Comparison of ENCODE assay signal across 6 cellular contexts in genomic region chr11:57476223-57476882, GRCh38. TPM values are rescaled to one million over a fixed set of nuclear protein-coding genes. Genes with fewer than 3 reads are reported as not detected.
DNase-seq lines count a peak whose midpoint lies in the region; ATAC-seq, FAIRE-seq and TF ChIP-seq lines count a peak whose summit lies in the region.

No MANE protein-coding gene starts in this region.

- peak in 3 of 5 donors; percentile 12 to 34 (median 24) for DNase-seq in CD8-positive, alpha-beta memory T cell
- DNase-seq in activated T-cell treated with anti-CD3 and anti-CD28 coated beads, Interleukin-2, amount 50 U/mL, for 48 hours, result peak; percentile 40 to 65
- no peak for DNase-seq in HepG2 (ENCODE audit: low spot score)
- DNase-seq in mesenteric fat pad (ENCODE audit: low spot score), result no peak
- no peak for DNase-seq in ureter (ENCODE audit: low spot score)

- no peaks in the 10 kb centered on the region for H3K36me3 ChIP-seq in CD8-positive, alpha-beta memory T cell (ENCODE audit: insufficient read depth, low read length)
- no peaks in the 10 kb centered on the region for H3K36me3 ChIP-seq in HepG2 (replicated peaks in 1 of 2; ENCODE audit: control insufficient read depth in 1 of 2, insufficient read depth in 2 of 2, low read length in 2 of 2)

- POLR2A ChIA-PET in CD8-positive, alpha-beta memory T cell (lab: Charles Lee), result interaction anchor here (1.1 to 1.4 kb wide), 2 partner anchors 16 to 18 kb away, joined by 3 read pairs; partner anchors contain the start of gene RTN4RL2
- POLR2A ChIA-PET in HepG2 (lab: Yijun Ruan, JAX), result interaction anchor here (1.0 to 1.3 kb wide), 2 partner anchors 16 to 39 kb away, joined by 3 read pairs; partner anchors contain the start of genes RTN4RL2 and SLC43A1

- peak overlapping the region in 1 of 8 donors; percentile 92 for H3K27ac Mint-ChIP-seq in CD8-positive, alpha-beta memory T cell

- no peak overlapping the region for H2AFZ ChIP-seq in HepG2 (ENCODE audit: low read length)

- no peak for TF ChIP-seq EP300 in HepG2 (IDR thresholded peaks at IDR 0.05; ENCODE audit: low read depth in 2 of 2, low read length in 2 of 2)
- TF ChIP-seq EP300 in HepG2 (CRISPR knock-in tag; IDR thresholded peaks at IDR 0.05; ENCODE audit: borderline replicate concordance), result no peak

- peaks cover 27 to 51% (median 28%) of the 10 kb centered on the region in 3 donors for H3K4me1 Mint-ChIP-seq in CD8-positive, alpha-beta memory T cell

- no peak for TF ChIP-seq CTCF in HepG2 (CRISPR knock-in tag; IDR thresholded peaks at IDR 0.05)

- TF ChIP-seq POLR2A in HepG2 (IDR thresholded peaks at IDR 0.05; ENCODE audit: insufficient read depth in 1 of 2, low read depth in 2 of 2, low read length in 2 of 2), result no peak

- peak overlapping the region; percentile 47 for H3K4me3 ChIP-seq in CD8-positive, alpha-beta memory T cell (ENCODE audit: low read length)
- no peak overlapping the region for H3K4me3 ChIP-seq in HepG2 (replicated peaks in 1 of 3; ENCODE audit: insufficient read depth in 1 of 3, low read depth in 2 of 3, low read length in 3 of 3)

- peak overlapping the region; percentile 80 to 91 (median 82) for H3K4me3 Mint-ChIP-seq in CD8-positive, alpha-beta memory T cell

- no peak overlapping the region for H3K4me2 ChIP-seq in HepG2 (ENCODE audit: low read depth, low read length)

- no peak for TF ChIP-seq RAD21 in HepG2 (CRISPR knock-in tag; IDR thresholded peaks at IDR 0.05)

- H3K9ac ChIP-seq in HepG2 (ENCODE audit: insufficient read depth, low read depth, low read length), result no peak overlapping the region

- CTCF ChIA-PET in CD8-positive, alpha-beta memory T cell (lab: Charles Lee), result interaction anchor here (0.6 to 9.4 kb wide), 8 partner anchors 9 to 218 kb away, joined by 3 to 151 read pairs (median 3); partner anchors contain the start of genes RTN4RL2 and UBE2L6
- CTCF ChIA-PET in HepG2 (lab: Yijun Ruan, JAX; ENCODE audit: low intra/inter-chr PET ratio, low total read pairs), result no interaction called here

- no peak for FAIRE-seq in HepG2 (lab: Jason Lieb, UNC)

- WGBS in HepG2 (ENCODE audit: low lambda C conversion rate), result 98% methylated on average over 54 of the region's 82 CpGs

- ATAC-seq in HG02763 (IDR thresholded peaks at IDR 0.05; ENCODE audit: unreplicated experiment) (peak; percentile 27), HepG2 (no peak)

- H3K79me2 ChIP-seq in HepG2 (ENCODE audit: insufficient read depth, low read length), result no peaks in the 10 kb centered on the region

- intact Hi-C loops in HepG2 (cut with micrococcal nuclease; ENCODE audit: unreplicated experiment), result no loop called here

- no peaks in the 10 kb centered on the region for H3K9me3 Mint-ChIP-seq in CD8-positive, alpha-beta memory T cell

- H3K27me3 ChIP-seq in CD8-positive, alpha-beta memory T cell (ENCODE audit: insufficient read depth, low read length, poor library complexity, severe bottlenecking), result peaks cover 5% of the 10 kb centered on the region
- no peaks in the 10 kb centered on the region for H3K27me3 ChIP-seq in HepG2 (ENCODE audit: control insufficient read depth in 1 of 2, insufficient read depth in 2 of 2, low read length in 2 of 2)

- no peak overlapping the region for H3K27ac ChIP-seq in CD8-positive, alpha-beta memory T cell (ENCODE audit: low read depth, low read length)
- no peak overlapping the region for H3K27ac ChIP-seq in HepG2 (ENCODE audit: extremely low read length, insufficient read depth, low read length)

- no peaks in the 10 kb centered on the region for H3K36me3 Mint-ChIP-seq in CD8-positive, alpha-beta memory T cell

- peaks cover 3 to 7% of the 10 kb centered on the region in 2 donors for H3K27me3 Mint-ChIP-seq in CD8-positive, alpha-beta memory T cell

- H3K9me3 ChIP-seq in CD8-positive, alpha-beta memory T cell (ENCODE audit: low read length), result no peaks in the 10 kb centered on the region
- no peaks in the 10 kb centered on the region for H3K9me3 ChIP-seq in HepG2 (ENCODE audit: low read length)

- in situ Hi-C loops in HepG2 (cut with HindIII; ENCODE audit: extremely low pct_ligation_motif_present, low pct_unique_long_range_greater_than_20kb), result no loop called here

- BruUV-seq in HepG2 (replicated peaks; lab: Mats Ljungman, UMichigan), result no TSS peak

- H3K4me1 ChIP-seq in CD8-positive, alpha-beta memory T cell (ENCODE audit: insufficient read depth, low read length), result peaks cover 27% of the 10 kb centered on the region
- peaks cover 53% of the 10 kb centered on the region for H3K4me1 ChIP-seq in HepG2 (ENCODE audit: insufficient read depth, low read length)

- no peaks in the 10 kb centered on the region for H4K20me1 ChIP-seq in HepG2 (ENCODE audit: insufficient read depth, low read length)

RNA-seq across cellular contexts. Expression of gene RTN4RL2, which starts 16.0 kb away (rescaled TPM):
- total RNA-seq in CD8-positive, alpha-beta memory T cell, result under 1 TPM; 0.24 to 0.27 TPM
- 0.28 TPM for polyA plus RNA-seq in CD8-positive, alpha-beta memory T cell
- 0.45 and 1.3 TPM in 2 replicates for total RNA-seq in HepG2 (2016; rRNA removed; fragmentation: Illumina TruSeq; extraction: Trizol)
- total RNA-seq in HepG2 (2016; cell fraction: cytosol; rRNA removed; fragmentation: Illumina TruSeq; extraction: Trizol; ENCODE audit: low read depth), result 0.71 and 0.79 TPM in 2 replicates
- total RNA-seq in HepG2 (2016; cell fraction: insoluble cytoplasmic fraction; rRNA removed; fragmentation: Illumina TruSeq; extraction: Trizol), result 0.42 and 0.91 TPM in 2 replicates
- total RNA-seq in HepG2 (2016; cell fraction: membrane; rRNA removed; fragmentation: Illumina TruSeq; extraction: Trizol), result 1.1 and 1.2 TPM in 2 replicates
- 1.8 and 2.1 TPM in 2 replicates for total RNA-seq in HepG2 (2016; cell fraction: nucleus; rRNA removed; fragmentation: Illumina TruSeq; extraction: Trizol)
- 4.3 and 8.4 TPM in 2 replicates for polyA plus RNA-seq in HepG2 (2011; rRNA removed)
- polyA plus RNA-seq in HepG2 (2011; cell fraction: cytosol; rRNA removed), result 3.6 and 3.9 TPM in 2 replicates
- 10.4 and 14.9 TPM in 2 replicates for polyA plus RNA-seq in HepG2 (2011; cell fraction: nucleus; rRNA removed)
- polyA plus RNA-seq in HepG2 (2012), result 14.7 and 15.9 TPM in 2 replicates
- polyA plus RNA-seq in HepG2 (2016; cell fraction: cytosol; fragmentation: Illumina TruSeq; extraction: Trizol; ENCODE audit: low read depth), result 1.8 and 2.1 TPM in 2 replicates
- polyA plus RNA-seq in HepG2 (2016; cell fraction: insoluble cytoplasmic fraction; fragmentation: Illumina TruSeq; extraction: Trizol; ENCODE audit: low read depth), result 1.9 and 2.5 TPM in 2 replicates
- 2.8 and 3.5 TPM in 2 replicates for polyA plus RNA-seq in HepG2 (2016; cell fraction: membrane; fragmentation: Illumina TruSeq; extraction: Trizol; ENCODE audit: low read depth)
- polyA plus RNA-seq in HepG2 (2016; cell fraction: nucleus; fragmentation: Illumina TruSeq; extraction: Trizol; ENCODE audit: insufficient read depth, low read depth), result 5.0 and 7.0 TPM in 2 replicates
- 0.72 and 4.8 TPM in 2 replicates for polyA minus RNA-seq in HepG2 (2011; rRNA and poly(A)+ RNA removed; ENCODE audit: low replicate concordance)
- polyA minus RNA-seq in HepG2 (2011; cell fraction: cytosol; rRNA and poly(A)+ RNA removed), result 4.1 and 11.0 TPM in 2 replicates
- polyA minus RNA-seq in HepG2 (2011; cell fraction: nucleus; rRNA and poly(A)+ RNA removed), result 2.3 and 3.7 TPM in 2 replicates
- 2.8 TPM for total RNA-seq in mesenteric fat pad
- 1.5 TPM for total RNA-seq in ureter

RNA-seq across cellular contexts. Expression of gene SLC43A1, which starts 39.1 kb away (rescaled TPM):
- total RNA-seq in CD8-positive, alpha-beta memory T cell, result 10 to 100 TPM; 24.2 to 25.3 TPM
- 23.5 TPM for polyA plus RNA-seq in CD8-positive, alpha-beta memory T cell
- total RNA-seq in HepG2 (2016; rRNA removed; fragmentation: Illumina TruSeq; extraction: Trizol), result 40.0 and 72.3 TPM in 2 replicates
- total RNA-seq in HepG2 (2016; cell fraction: cytosol; rRNA removed; fragmentation: Illumina TruSeq; extraction: Trizol; ENCODE audit: low read depth), result 44.5 and 47.1 TPM in 2 replicates
- total RNA-seq in HepG2 (2016; cell fraction: insoluble cytoplasmic fraction; rRNA removed; fragmentation: Illumina TruSeq; extraction: Trizol), result 32.3 and 72.1 TPM in 2 replicates
- 63.3 and 69.6 TPM in 2 replicates for total RNA-seq in HepG2 (2016; cell fraction: membrane; rRNA removed; fragmentation: Illumina TruSeq; extraction: Trizol)
- 64.1 and 81.7 TPM in 2 replicates for total RNA-seq in HepG2 (2016; cell fraction: nucleus; rRNA removed; fragmentation: Illumina TruSeq; extraction: Trizol)
- polyA plus RNA-seq in HepG2 (2011; rRNA removed), result 87.6 and 124 TPM in 2 replicates
- polyA plus RNA-seq in HepG2 (2011; cell fraction: cytosol; rRNA removed), result 96.8 and 105 TPM in 2 replicates
- polyA plus RNA-seq in HepG2 (2011; cell fraction: nucleus; rRNA removed), result 190 and 210 TPM in 2 replicates
- polyA plus RNA-seq in HepG2 (2012), result 61.9 and 91.6 TPM in 2 replicates
- 41.6 and 44.0 TPM in 2 replicates for polyA plus RNA-seq in HepG2 (2016; cell fraction: cytosol; fragmentation: Illumina TruSeq; extraction: Trizol; ENCODE audit: low read depth)
- polyA plus RNA-seq in HepG2 (2016; cell fraction: insoluble cytoplasmic fraction; fragmentation: Illumina TruSeq; extraction: Trizol; ENCODE audit: low read depth), result 33.2 and 41.2 TPM in 2 replicates
- 58.0 and 63.5 TPM in 2 replicates for polyA plus RNA-seq in HepG2 (2016; cell fraction: membrane; fragmentation: Illumina TruSeq; extraction: Trizol; ENCODE audit: low read depth)
- polyA plus RNA-seq in HepG2 (2016; cell fraction: nucleus; fragmentation: Illumina TruSeq; extraction: Trizol; ENCODE audit: insufficient read depth, low read depth), result 111 TPM in 2 replicates
- polyA minus RNA-seq in HepG2 (2011; rRNA and poly(A)+ RNA removed; ENCODE audit: low replicate concordance), result 1.5 and 247 TPM in 2 replicates
- 58.2 and 68.6 TPM in 2 replicates for polyA minus RNA-seq in HepG2 (2011; cell fraction: cytosol; rRNA and poly(A)+ RNA removed)
- polyA minus RNA-seq in HepG2 (2011; cell fraction: nucleus; rRNA and poly(A)+ RNA removed), result 75.4 and 86.5 TPM in 2 replicates
- total RNA-seq in mesenteric fat pad, result 8.4 TPM
- total RNA-seq in ureter, result 10.4 TPM

RNA-seq across cellular contexts. Expression of gene SLC43A3, which starts 49.4 kb away (rescaled TPM):
- total RNA-seq in CD8-positive, alpha-beta memory T cell, result 100 to 1,000 TPM; 434 to 447 TPM
- 32.6 TPM for polyA plus RNA-seq in CD8-positive, alpha-beta memory T cell
- not detected in 2 replicates for total RNA-seq in HepG2 (2016; rRNA removed; fragmentation: Illumina TruSeq; extraction: Trizol)
- total RNA-seq in HepG2 (2016; cell fraction: cytosol; rRNA removed; fragmentation: Illumina TruSeq; extraction: Trizol; ENCODE audit: low read depth), result not detected in 2 replicates
- total RNA-seq in HepG2 (2016; cell fraction: insoluble cytoplasmic fraction; rRNA removed; fragmentation: Illumina TruSeq; extraction: Trizol), result not detected in 2 replicates
- total RNA-seq in HepG2 (2016; cell fraction: membrane; rRNA removed; fragmentation: Illumina TruSeq; extraction: Trizol), result not detected in 2 replicates
- total RNA-seq in HepG2 (2016; cell fraction: nucleus; rRNA removed; fragmentation: Illumina TruSeq; extraction: Trizol), result 0.31 TPM in 1 of 2 replicates, not detected in the other
- 2.6 and 4.2 TPM in 2 replicates for polyA plus RNA-seq in HepG2 (2011; rRNA removed)
- polyA plus RNA-seq in HepG2 (2011; cell fraction: cytosol; rRNA removed), result 1.4 and 3.7 TPM in 2 replicates
- polyA plus RNA-seq in HepG2 (2011; cell fraction: nucleus; rRNA removed), result 3.4 and 4.2 TPM in 2 replicates
- 1.4 and 2.2 TPM in 2 replicates for polyA plus RNA-seq in HepG2 (2012)
- polyA plus RNA-seq in HepG2 (2016; cell fraction: cytosol; fragmentation: Illumina TruSeq; extraction: Trizol; ENCODE audit: low read depth), result not detected in 2 replicates
- polyA plus RNA-seq in HepG2 (2016; cell fraction: insoluble cytoplasmic fraction; fragmentation: Illumina TruSeq; extraction: Trizol; ENCODE audit: low read depth), result not detected in 2 replicates
- polyA plus RNA-seq in HepG2 (2016; cell fraction: membrane; fragmentation: Illumina TruSeq; extraction: Trizol; ENCODE audit: low read depth), result not detected in 2 replicates
- polyA plus RNA-seq in HepG2 (2016; cell fraction: nucleus; fragmentation: Illumina TruSeq; extraction: Trizol; ENCODE audit: insufficient read depth, low read depth), result not detected in 2 replicates
- polyA minus RNA-seq in HepG2 (2011; rRNA and poly(A)+ RNA removed; ENCODE audit: low replicate concordance), result 1.7 and 3.0 TPM in 2 replicates
- 2.6 TPM in 1 of 2 replicates, not detected in the other for polyA minus RNA-seq in HepG2 (2011; cell fraction: cytosol; rRNA and poly(A)+ RNA removed)
- polyA minus RNA-seq in HepG2 (2011; cell fraction: nucleus; rRNA and poly(A)+ RNA removed), result 1.4 and 2.9 TPM in 2 replicates
- 95.1 TPM for total RNA-seq in mesenteric fat pad
- total RNA-seq in ureter, result 27.2 TPM

RNA-seq across cellular contexts. Expression of gene TIMM10, which starts 54.2 kb away (rescaled TPM):
- total RNA-seq in CD8-positive, alpha-beta memory T cell, result 100 to 1,000 TPM; 151 to 154 TPM
- polyA plus RNA-seq in CD8-positive, alpha-beta memory T cell, result 72.2 TPM
- 82.2 and 103 TPM in 2 replicates for total RNA-seq in HepG2 (2016; rRNA removed; fragmentation: Illumina TruSeq; extraction: Trizol)
- 40.9 and 52.7 TPM in 2 replicates for total RNA-seq in HepG2 (2016; cell fraction: cytosol; rRNA removed; fragmentation: Illumina TruSeq; extraction: Trizol; ENCODE audit: low read depth)
- 87.8 and 108 TPM in 2 replicates for total RNA-seq in HepG2 (2016; cell fraction: insoluble cytoplasmic fraction; rRNA removed; fragmentation: Illumina TruSeq; extraction: Trizol)
- 48.0 and 65.2 TPM in 2 replicates for total RNA-seq in HepG2 (2016; cell fraction: membrane; rRNA removed; fragmentation: Illumina TruSeq; extraction: Trizol)
- 27.4 and 31.3 TPM in 2 replicates for total RNA-seq in HepG2 (2016; cell fraction: nucleus; rRNA removed; fragmentation: Illumina TruSeq; extraction: Trizol)
- 56.3 and 67.8 TPM in 2 replicates for polyA plus RNA-seq in HepG2 (2011; rRNA removed)
- 81.8 and 94.3 TPM in 2 replicates for polyA plus RNA-seq in HepG2 (2011; cell fraction: cytosol; rRNA removed)
- 18.2 and 20.2 TPM in 2 replicates for polyA plus RNA-seq in HepG2 (2011; cell fraction: nucleus; rRNA removed)
- 46.7 and 55.3 TPM in 2 replicates for polyA plus RNA-seq in HepG2 (2012)
- polyA plus RNA-seq in HepG2 (2016; cell fraction: cytosol; fragmentation: Illumina TruSeq; extraction: Trizol; ENCODE audit: low read depth), result 53.7 and 66.6 TPM in 2 replicates
- 106 and 130 TPM in 2 replicates for polyA plus RNA-seq in HepG2 (2016; cell fraction: insoluble cytoplasmic fraction; fragmentation: Illumina TruSeq; extraction: Trizol; ENCODE audit: low read depth)
- 52.5 and 68.9 TPM in 2 replicates for polyA plus RNA-seq in HepG2 (2016; cell fraction: membrane; fragmentation: Illumina TruSeq; extraction: Trizol; ENCODE audit: low read depth)
- polyA plus RNA-seq in HepG2 (2016; cell fraction: nucleus; fragmentation: Illumina TruSeq; extraction: Trizol; ENCODE audit: insufficient read depth, low read depth), result 53.7 and 58.9 TPM in 2 replicates
- polyA minus RNA-seq in HepG2 (2011; rRNA and poly(A)+ RNA removed; ENCODE audit: low replicate concordance), result 28.3 and 58.4 TPM in 2 replicates
- 7.7 and 8.8 TPM in 2 replicates for polyA minus RNA-seq in HepG2 (2011; cell fraction: cytosol; rRNA and poly(A)+ RNA removed)
- 11.8 and 13.6 TPM in 2 replicates for polyA minus RNA-seq in HepG2 (2011; cell fraction: nucleus; rRNA and poly(A)+ RNA removed)
- 48.0 TPM for total RNA-seq in mesenteric fat pad
- total RNA-seq in ureter, result 50.5 TPM

Comparison
In these comparisons a context has a peak if more than half of its experiments do, and no peak if none do; other contexts are left out.
1. DNase-seq: peak in CD8-positive, alpha-beta memory T cell (3 of 5) and activated T-cell treated with anti-CD3 and anti-CD28 coated beads, Interleukin-2, amount 50 U/mL, for 48 hours (2 of 2); none in HepG2 (single experiment), mesenteric fat pad (single experiment) and ureter (single experiment).
2. RNA of gene SLC43A3, which starts 49.4 kb away (total RNA-seq): 434 to 447 TPM in CD8-positive, alpha-beta memory T cell, 95.1 TPM in mesenteric fat pad (single experiment) and 27.2 TPM in ureter (single experiment); 0.31 TPM in HepG2; every median in the first group is over 10 times any median in the second.